14 cellular contexts compared by ENCODE assay signal in the genomic region with DNA sequence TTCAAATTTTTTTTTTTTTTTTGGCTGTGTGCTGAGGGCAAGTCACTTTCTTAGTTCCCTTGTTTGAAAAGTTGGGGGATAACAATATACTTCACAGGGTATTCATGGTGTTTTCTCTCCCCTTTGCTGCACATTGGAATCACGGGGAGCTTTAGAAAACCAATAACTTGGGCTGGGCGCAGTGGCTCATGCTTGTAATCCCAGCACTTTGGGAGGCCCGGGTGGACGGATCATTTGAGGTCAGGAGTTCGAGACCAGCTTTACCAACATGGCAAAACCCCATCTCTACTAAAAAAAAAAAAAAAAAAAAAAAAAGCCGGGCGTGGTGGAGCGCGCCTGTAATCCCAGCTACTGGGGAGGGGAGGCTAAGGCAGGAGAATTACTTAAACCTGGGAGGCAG. TPM values are rescaled to one million over a fixed set of nuclear protein-coding genes. Genes with fewer than 3 reads are reported as not detected.
DNase-seq lines count a peak whose midpoint lies in the region; ATAC-seq and TF ChIP-seq lines count a peak whose summit lies in the region.
"Had no signal": no experiment of that assay in that cellular context is flagged by ENCODE, and none has a peak within 500 bp of the region (broad histone marks: within the 10 kb centered on the region; RNA-seq: fewer than 3 reads in every experiment).

No MANE protein-coding gene starts in this region.

- no peaks in the 10 kb centered on the region for H3K27me3 Mint-ChIP-seq in activated T-cell treated with anti-CD3 and anti-CD28 coated beads, Interleukin-2, amount 50 U/mL, for 72 hours (ENCODE audit: low read depth)
- H3K27me3 Mint-ChIP-seq in activated B cell treated with CpG ODN at 0.5 μM for 24 hours (no peaks in the 10 kb centered on the region), immature natural killer cell (ENCODE audit: low read depth in 3 of 3) (peaks cover 4 to 21% (median 9%) of the 10 kb centered on the region in 3 donors)
- no peaks in the 10 kb centered on the region for H3K27me3 Mint-ChIP-seq in stimulated activated naive B cell treated with anti-CD40 and anti-IgM and Interleukin-4, amounts not matched to agents 10 μg/mL and 1 μg/mL and 100 μg/mL, for 72 hours

- H3K27ac Mint-ChIP-seq in activated T-cell treated with anti-CD3 and anti-CD28 coated beads, Interleukin-2, amount 50 U/mL, for 72 hours = peak overlapping the region; percentile 47
- H3K27ac Mint-ChIP-seq in activated B cell treated with CpG ODN at 0.5 μM for 24 hours = peak overlapping the region; percentile 57
- peak overlapping the region in 5 of 6 donors; percentile 44 to 89 (median 85) for H3K27ac Mint-ChIP-seq in immature natural killer cell
- H3K27ac Mint-ChIP-seq in stimulated activated naive B cell treated with anti-CD40 and anti-IgM and Interleukin-4, amounts not matched to agents 10 μg/mL and 1 μg/mL and 100 μg/mL, for 72 hours = peak overlapping the region; percentile 89
- H3K27ac Mint-ChIP-seq: T-helper 2 cell treated with Interferon-gamma antibody and Interleukin-4, amounts not matched to agents 5 μg/mL and 100 μg/mL, for 36 hours had no signal

- CTCF ChIA-PET in activated B cell treated with CpG ODN at 0.5 μM for 24 hours (lab: Charles Lee) = interaction anchor here (0.6 to 4.4 kb wide), 4 partner anchors 57 to 173 kb away, joined by 3 to 19 read pairs (median 4); no protein-coding TSS in a partner anchor

- TF ChIP-seq CTCF in activated B cell treated with CpG ODN at 0.5 μM for 24 hours (IDR thresholded peaks at IDR 0.05) = no peak

- H3K4me3 Mint-ChIP-seq in activated T-cell treated with anti-CD3 and anti-CD28 coated beads, Interleukin-2, amount 50 U/mL, for 72 hours = no peak overlapping the region
- H3K4me3 Mint-ChIP-seq in activated B cell treated with CpG ODN at 0.5 μM for 24 hours = no peak overlapping the region
- no peak overlapping the region for H3K4me3 Mint-ChIP-seq in immature natural killer cell
- H3K4me3 Mint-ChIP-seq in stimulated activated naive B cell treated with anti-CD40 and anti-IgM and Interleukin-4, amounts not matched to agents 10 μg/mL and 1 μg/mL and 100 μg/mL, for 72 hours = no peak overlapping the region
- H3K4me3 Mint-ChIP-seq: T-helper 2 cell treated with Interferon-gamma antibody and Interleukin-4, amounts not matched to agents 5 μg/mL and 100 μg/mL, for 36 hours had no signal

- DNase-seq in activated T-cell treated with anti-CD3 and anti-CD28 coated beads, Interleukin-2, amount 50 U/mL, for 72 hours = no peak
- DNase-seq in activated T-cell treated with anti-CD3 and anti-CD28 coated beads, Interleukin-2, amount 50 U/mL, for 48 hours = no peak
- DNase-seq in activated B cell treated with CpG ODN at 0.5 μM for 24 hours (no peak), immature natural killer cell (no peak), activated T-cell treated with anti-CD3 and anti-CD28 coated beads for 4 hours (no peak)
- DNase-seq in stimulated activated naive B cell treated with anti-CD40 and anti-IgM and Interleukin-4, amounts not matched to agents 10 μg/mL and 1 μg/mL and 100 μg/mL, for 72 hours = no peak
- DNase-seq: activated CD4-positive, alpha-beta T cell treated with anti-CD3 and anti-CD28 coated beads, Interleukin-2, amount 50 U/mL, for 4 hours; colonic mucosa; hypothalamus; NCI-H1436; NCI-H510A treated with DMSO at 0.1 percent for 48 hours had no signal

- POLR2A ChIA-PET in activated B cell treated with CpG ODN at 0.5 μM for 24 hours (lab: Charles Lee) = interaction anchor here (0.6 to 6.6 kb wide), 6 partner anchors 15 to 588 kb away, joined by 3 to 83 read pairs (median 4); a partner anchor contains a TSS

- H3K9me3 Mint-ChIP-seq in activated T-cell treated with anti-CD3 and anti-CD28 coated beads, Interleukin-2, amount 50 U/mL, for 72 hours = no peaks in the 10 kb centered on the region
- no peaks in the 10 kb centered on the region for H3K9me3 Mint-ChIP-seq in activated B cell treated with CpG ODN at 0.5 μM for 24 hours
- H3K9me3 Mint-ChIP-seq in immature natural killer cell = no peaks in the 10 kb centered on the region
- H3K9me3 Mint-ChIP-seq in stimulated activated naive B cell treated with anti-CD40 and anti-IgM and Interleukin-4, amounts not matched to agents 10 μg/mL and 1 μg/mL and 100 μg/mL, for 72 hours = no peaks in the 10 kb centered on the region
- H3K9me3 Mint-ChIP-seq: T-helper 2 cell treated with Interferon-gamma antibody and Interleukin-4, amounts not matched to agents 5 μg/mL and 100 μg/mL, for 36 hours had no signal

- intact Hi-C loops in activated B cell treated with CpG ODN at 0.5 μM for 24 hours (cut with micrococcal nuclease) = no loop called here

- H3K36me3 Mint-ChIP-seq in activated T-cell treated with anti-CD3 and anti-CD28 coated beads, Interleukin-2, amount 50 U/mL, for 72 hours (ENCODE audit: insufficient read depth in 2 of 2) = peaks cover 18 to 39% of the 10 kb centered on the region in 2 donors
- H3K36me3 Mint-ChIP-seq in activated B cell treated with CpG ODN at 0.5 μM for 24 hours (ENCODE audit: low read depth) (peaks cover 79% of the 10 kb centered on the region), immature natural killer cell (peaks cover 12 to 30% (median 28%) of the 10 kb centered on the region in 3 donors)
- peaks cover 50 to 70% of the 10 kb centered on the region in 2 donors for H3K36me3 Mint-ChIP-seq in stimulated activated naive B cell treated with anti-CD40 and anti-IgM and Interleukin-4, amounts not matched to agents 10 μg/mL and 1 μg/mL and 100 μg/mL, for 72 hours

- H3K4me1 Mint-ChIP-seq in activated T-cell treated with anti-CD3 and anti-CD28 coated beads, Interleukin-2, amount 50 U/mL, for 72 hours (ENCODE audit: low read depth) = peaks cover 44% of the 10 kb centered on the region
- peaks cover 45% of the 10 kb centered on the region for H3K4me1 Mint-ChIP-seq in activated B cell treated with CpG ODN at 0.5 μM for 24 hours
- peaks cover 44 to 62% of the 10 kb centered on the region in 2 donors for H3K4me1 Mint-ChIP-seq in immature natural killer cell
- peaks cover 33 to 50% of the 10 kb centered on the region in 2 donors for H3K4me1 Mint-ChIP-seq in stimulated activated naive B cell treated with anti-CD40 and anti-IgM and Interleukin-4, amounts not matched to agents 10 μg/mL and 1 μg/mL and 100 μg/mL, for 72 hours

- ATAC-seq in activated T-cell treated with anti-CD3 and anti-CD28 coated beads, Interleukin-2, amount 50 U/mL, for 72 hours (replicated peaks in 1 of 2) = no peak
- ATAC-seq in activated B cell treated with CpG ODN at 0.5 μM for 24 hours (ENCODE audit: low read depth) (no peak), GM18861 (IDR thresholded peaks at IDR 0.05; ENCODE audit: unreplicated experiment) (no peak), HG03521 (IDR thresholded peaks at IDR 0.05; ENCODE audit: unreplicated experiment) (no peak)
- no peak for ATAC-seq in stimulated activated naive B cell treated with anti-CD40 and anti-IgM and Interleukin-4, amounts not matched to agents 10 μg/mL and 1 μg/mL and 100 μg/mL, for 72 hours (replicated peaks)

RNA-seq across cellular contexts. Expression of a gene that starts 15.9 kb away (rescaled TPM):
- 100 to 1,000 TPM; 409 to 541 TPM for total RNA-seq in activated T-cell treated with anti-CD3 and anti-CD28 coated beads, Interleukin-2, amount 50 U/mL, for 72 hours
- 421 and 494 TPM in 2 replicates for total RNA-seq in activated B cell treated with CpG ODN at 0.5 μM for 24 hours
- 100 to 1,000 TPM; 344 to 391 (median 379) TPM for polyA plus RNA-seq in immature natural killer cell
